In genomic region chr4:3836802-3837601, GRCh38 we compare ENCODE assay signal across 15 cellular contexts.
DNase-seq lines count a peak whose midpoint lies in the region; ATAC-seq and TF ChIP-seq lines count a peak whose summit lies in the region.
"Had no signal": no experiment of that assay in that cellular context is flagged by ENCODE, and none has a peak within 500 bp of the region (broad histone marks: within the 10 kb centered on the region; RNA-seq: fewer than 3 reads in every experiment).

No MANE protein-coding gene starts in this region.

- peaks cover 41% of the 10 kb centered on the region; the same call in 1 of the 2 replicates for H3K27me3 ChIP-seq in GM23248 (replicated peaks; ENCODE audit: insufficient read depth)
- no peaks in the 10 kb centered on the region for H3K27me3 ChIP-seq in WERI-Rb-1 (ENCODE audit: insufficient read depth, low read depth, severe bottlenecking)
- H3K27me3 ChIP-seq in mesendoderm (ENCODE audit: insufficient read depth, low read length, poor library complexity) = no peaks in the 10 kb centered on the region

- no peak overlapping the region for H4K8ac ChIP-seq in mesendoderm (ENCODE audit: low read depth, low read length)

- H3K36me3 Mint-ChIP-seq in activated naive CD4-positive, alpha-beta T cell treated with anti-CD3 and anti-CD28 coated beads, Interleukin-2, amount 50 U/mL, for 24 hours = no peaks in the 10 kb centered on the region
- H3K36me3 Mint-ChIP-seq in natural killer cell = no peaks in the 10 kb centered on the region

- no peak overlapping the region for H2BK5ac ChIP-seq in mesendoderm (ENCODE audit: low read length)

- no peak overlapping the region for H4K5ac ChIP-seq in mesendoderm (ENCODE audit: low read length)

- no peak overlapping the region for H3K27ac ChIP-seq in GM23248
- no peak overlapping the region for H3K27ac ChIP-seq in WERI-Rb-1
- no peak overlapping the region for H3K27ac ChIP-seq in mesendoderm (ENCODE audit: low read depth, low read length)

- no peaks in the 10 kb centered on the region for H3K9me2 ChIP-seq in GM23248 (ENCODE audit: insufficient read depth)

- H3K27ac Mint-ChIP-seq in activated naive CD4-positive, alpha-beta T cell treated with anti-CD3 and anti-CD28 coated beads, Interleukin-2, amount 50 U/mL, for 24 hours = peak overlapping the region; percentile 5
- no peak overlapping the region for H3K27ac Mint-ChIP-seq in natural killer cell
- H3K27ac Mint-ChIP-seq: activated T-helper 17 cell treated with anti-CD3 and anti-CD28 coated beads, Interleukin-2, amount 50 U/mL, for 72 hours; HFFc6; stimulated activated naive CD8-positive, alpha-beta T cell treated with anti-CD3 and anti-CD28 coated beads, Interleukin-15, Interleukin-2, amounts not matched to agents 100 ng/mL and 50 ng/mL, for 24 hours had no signal

- no peaks in the 10 kb centered on the region for H3K79me1 ChIP-seq in mesendoderm (ENCODE audit: low read length)

- H3K9ac ChIP-seq in GM23248 = no peak overlapping the region
- H3K9ac ChIP-seq in mesendoderm (ENCODE audit: low read length) = no peak overlapping the region

- no peak overlapping the region for H3K4ac ChIP-seq in mesendoderm (ENCODE audit: low read depth, low read length)

- no peak overlapping the region for H3K4me3 Mint-ChIP-seq in activated naive CD4-positive, alpha-beta T cell treated with anti-CD3 and anti-CD28 coated beads, Interleukin-2, amount 50 U/mL, for 24 hours
- H3K4me3 Mint-ChIP-seq in natural killer cell = no peak overlapping the region
- H3K4me3 Mint-ChIP-seq: activated T-helper 17 cell treated with anti-CD3 and anti-CD28 coated beads, Interleukin-2, amount 50 U/mL, for 72 hours; HFFc6; stimulated activated naive CD8-positive, alpha-beta T cell treated with anti-CD3 and anti-CD28 coated beads, Interleukin-15, Interleukin-2, amounts not matched to agents 100 ng/mL and 50 ng/mL, for 24 hours had no signal

- no peak overlapping the region for H3K18ac ChIP-seq in mesendoderm (ENCODE audit: low read length)

- no peak for TF ChIP-seq CTCF in WERI-Rb-1 (IDR thresholded peaks at IDR 0.05; ENCODE audit: low read depth, low read length)
- no peak for TF ChIP-seq CTCF in natural killer cell (IDR thresholded peaks at IDR 0.05)

- 34 to 52% methylated on average over 11 to 12 of the region's 12 CpGs for WGBS in GM23248 (ENCODE audit: low coverage in 1 of 2, low lambda C conversion rate in 2 of 2, missing lambda C conversion rate in 2 of 2), 2 experiments
- no CpG with 5 or more reads among the region's 12 CpGs for WGBS in mesendoderm (ENCODE audit: extremely low coverage, insufficient coverage, low lambda C conversion rate)

- H2AK5ac ChIP-seq in mesendoderm (ENCODE audit: low read length) = no peak overlapping the region

- no peaks in the 10 kb centered on the region for H3F3A ChIP-seq in GM23248 (ENCODE audit: insufficient read depth)

- H4K20me1 ChIP-seq in GM23248 (ENCODE audit: insufficient read depth) = no peaks in the 10 kb centered on the region

- no peak for DNase-seq in activated naive CD4-positive, alpha-beta T cell treated with Interleukin-2 at 50 U/mL for 16 hours
- peak; percentile 22 for DNase-seq in GM23248
- DNase-seq in WERI-Rb-1 = peak; percentile 85
- peak; percentile 93 for DNase-seq in mesendoderm
- no peak for DNase-seq in natural killer cell
- DNase-seq: C1 segment of cervical spinal cord, GF-D8, HFFc6, NCI-H526 treated with DMSO at 0.1 percent for 48 hours, SHP77 treated with DMSO at 0.1 percent for 48 hours had no signal

- no peak overlapping the region for H2BK120ac ChIP-seq in mesendoderm (ENCODE audit: low read depth, low read length)

- in situ Hi-C loops in GM23248 (cut with MboI) = no loop called here

- H3K23ac ChIP-seq in mesendoderm (ENCODE audit: low read length) = no peak overlapping the region

- H3K4me3 ChIP-seq in GM23248 (no peak overlapping the region), WERI-Rb-1 (ENCODE audit: low read depth, low read length) (no peak overlapping the region), mesendoderm (ENCODE audit: low read length) (no peak overlapping the region)

- H3K9me3 ChIP-seq in GM23248 (ENCODE audit: low read depth) (no peaks in the 10 kb centered on the region), WERI-Rb-1 (ENCODE audit: severe bottlenecking) (peaks cover 4% of the 10 kb centered on the region)

- H2BK15ac ChIP-seq in mesendoderm (replicated peaks; ENCODE audit: low read depth) = no peak overlapping the region

- H3K9me3 Mint-ChIP-seq in activated naive CD4-positive, alpha-beta T cell treated with anti-CD3 and anti-CD28 coated beads, Interleukin-2, amount 50 U/mL, for 24 hours = no peaks in the 10 kb centered on the region
- H3K9me3 Mint-ChIP-seq in natural killer cell = no peaks in the 10 kb centered on the region
- H3K9me3 Mint-ChIP-seq: activated T-helper 17 cell treated with anti-CD3 and anti-CD28 coated beads, Interleukin-2, amount 50 U/mL, for 72 hours; HFFc6; stimulated activated naive CD8-positive, alpha-beta T cell treated with anti-CD3 and anti-CD28 coated beads, Interleukin-15, Interleukin-2, amounts not matched to agents 100 ng/mL and 50 ng/mL, for 24 hours had no signal

- H3K36me3 ChIP-seq in GM23248 (ENCODE audit: low read depth) (no peaks in the 10 kb centered on the region), WERI-Rb-1 (no peaks in the 10 kb centered on the region), mesendoderm (ENCODE audit: control insufficient read depth, insufficient read depth, low read length) (no peaks in the 10 kb centered on the region)

- intact Hi-C loops in natural killer cell (cut with micrococcal nuclease) = no loop called here

- no peak overlapping the region for H3K56ac ChIP-seq in mesendoderm (ENCODE audit: low read length)

- H3K79me2 ChIP-seq in GM23248 (ENCODE audit: insufficient read depth) (no peaks in the 10 kb centered on the region), mesendoderm (ENCODE audit: control insufficient read depth, insufficient read depth, low read length) (no peaks in the 10 kb centered on the region)

- ATAC-seq in natural killer cell (no peak), HG02610 (IDR thresholded peaks at IDR 0.05; ENCODE audit: unreplicated experiment) (no peak), HG03139 (IDR thresholded peaks at IDR 0.05; ENCODE audit: unreplicated experiment) (no peak)
- ATAC-seq: activated T-helper 17 cell treated with anti-CD3 and anti-CD28 coated beads, Interleukin-2, amount 50 U/mL, for 72 hours had no signal

- H3K4me1 ChIP-seq in GM23248 (ENCODE audit: insufficient read depth) (no peaks in the 10 kb centered on the region), mesendoderm (ENCODE audit: control insufficient read depth, low read depth, low read length) (peaks cover 6% of the 10 kb centered on the region)

- H3K4me1 Mint-ChIP-seq in activated naive CD4-positive, alpha-beta T cell treated with anti-CD3 and anti-CD28 coated beads, Interleukin-2, amount 50 U/mL, for 24 hours = no peaks in the 10 kb centered on the region
- peaks cover 0 to 6% of the 10 kb centered on the region in 2 donors for H3K4me1 Mint-ChIP-seq in natural killer cell
- H3K4me1 Mint-ChIP-seq: activated T-helper 17 cell treated with anti-CD3 and anti-CD28 coated beads, Interleukin-2, amount 50 U/mL, for 72 hours had no signal

- H3K4me2 ChIP-seq in GM23248 (ENCODE audit: unreplicated experiment) (no peak overlapping the region), mesendoderm (ENCODE audit: low read length) (no peak overlapping the region)

- peaks cover 24% of the 10 kb centered on the region for H3K27me3 Mint-ChIP-seq in activated naive CD4-positive, alpha-beta T cell treated with anti-CD3 and anti-CD28 coated beads, Interleukin-2, amount 50 U/mL, for 24 hours
- H3K27me3 Mint-ChIP-seq in natural killer cell (ENCODE audit: low read depth in 2 of 2) = peaks cover 39 to 46% of the 10 kb centered on the region in 2 donors

- no peak overlapping the region for H2AFZ ChIP-seq in GM23248

Comparison
In these comparisons a context has a peak if more than half of its experiments do, and no peak if none do; other contexts are left out.
1. DNase-seq: peak in GM23248 (single experiment), WERI-Rb-1 (single experiment) and mesendoderm (single experiment); none in activated naive CD4-positive, alpha-beta T cell treated with Interleukin-2 at 50 U/mL for 16 hours (single experiment) and natural killer cell (single experiment).